Comparison of ENCODE assay signal across 16 cellular contexts in genomic region chr15:51119120-51119519, GRCh38. TPM values are rescaled to one million over a fixed set of nuclear protein-coding genes. Genes with fewer than 3 reads are reported as not detected.
DNase-seq lines count a peak whose midpoint lies in the region; ATAC-seq and TF ChIP-seq lines count a peak whose summit lies in the region.
"Had no signal": no experiment of that assay in that cellular context is flagged by ENCODE, and none has a peak within 500 bp of the region (broad histone marks: within the 10 kb centered on the region; RNA-seq: fewer than 3 reads in every experiment).

No MANE protein-coding gene starts in this region.

- H3K4me3 ChIP-seq in mammary epithelial cell (replicated peaks in 1 of 3; ENCODE audit: insufficient read depth in 1 of 3, low read depth in 2 of 3, low read length in 3 of 3) = no peak overlapping the region
- H3K4me3 ChIP-seq in brain microvascular endothelial cell (ENCODE audit: low read depth, low read length) = no peak overlapping the region
- H3K4me3 ChIP-seq: GM23338 had no signal

- H3K4me1 Mint-ChIP-seq in MCF 10A (ENCODE audit: insufficient read depth, unreplicated experiment) = peaks cover 34% of the 10 kb centered on the region

- no TSS peak for BruUV-seq in mammary epithelial cell (replicated peaks; lab: Mats Ljungman, UMichigan)
- no TSS peak for BruUV-seq in MCF 10A (replicated peaks; lab: Mats Ljungman, UMichigan)

- DNase-seq in mammary epithelial cell (peak; percentile 34), MCF 10A (ENCODE audit: unreplicated experiment) (no peak), brain microvascular endothelial cell (peak; percentile 12), iPS-NIHi7 (ENCODE audit: extremely low spot score) (peak; percentile 23), hepatic stellate cell (ENCODE audit: low spot score) (no peak), NCI-H187 (lab: John Stamatoyannopoulos, UW) (no peak), iPS-NIHi11 (ENCODE audit: low spot score) (no peak)
- DNase-seq: CD8-positive, alpha-beta T cell; COR-L47; DMS153; DMS79 treated with DMSO at 0.1 percent for 48 hours; H7 had no signal

- 19% methylated on average over 3 of the region's 3 CpGs for WGBS in mammary epithelial cell (ENCODE audit: low coverage, missing lambda C conversion rate)

- no peak overlapping the region for H2AFZ ChIP-seq in mammary epithelial cell (ENCODE audit: low read depth, low read length)
- H2AFZ ChIP-seq: GM23338 had no signal

- H3K27ac ChIP-seq in mammary epithelial cell (ENCODE audit: insufficient read depth, low read depth, low read length) = no peak overlapping the region
- H3K27ac ChIP-seq in brain microvascular endothelial cell = no peak overlapping the region
- H3K27ac ChIP-seq: 22Rv1 had no signal

- no peak overlapping the region for H3K9ac ChIP-seq in mammary epithelial cell (ENCODE audit: insufficient read depth, low read length)

- H3K9me3 Mint-ChIP-seq in MCF 10A (ENCODE audit: unreplicated experiment) = peaks cover 7% of the 10 kb centered on the region

- H3K4me1 ChIP-seq in mammary epithelial cell (ENCODE audit: insufficient read depth, low read length) = peaks cover 16% of the 10 kb centered on the region

- H3K4me3 Mint-ChIP-seq in MCF 10A (ENCODE audit: unreplicated experiment) = no peak overlapping the region
- H3K4me3 Mint-ChIP-seq: CD8-positive, alpha-beta T cell; GM23338 had no signal

- H3K36me3 Mint-ChIP-seq in MCF 10A (ENCODE audit: insufficient read depth, unreplicated experiment) = peaks cover 6% of the 10 kb centered on the region
- H3K36me3 Mint-ChIP-seq: CD14-positive monocyte; CD8-positive, alpha-beta T cell had no signal

- dilution Hi-C loops in mammary epithelial cell (cut with HindIII; ENCODE audit: low sequenced_read_pairs) = no loop called here

- no peak overlapping the region for H3K4me2 ChIP-seq in mammary epithelial cell (ENCODE audit: insufficient read depth, low read depth, low read length)
- H3K4me2 ChIP-seq: GM23338 had no signal

- H3K27ac Mint-ChIP-seq in MCF 10A (ENCODE audit: low read depth, unreplicated experiment) = no peak overlapping the region
- H3K27ac Mint-ChIP-seq: CD14-positive monocyte; CD8-positive, alpha-beta T cell; GM23338 had no signal

- in situ Hi-C loops in mammary epithelial cell (cut with MboI; ENCODE audit: low sequenced_read_pairs in 2 of 2) = no loop called here
- in situ Hi-C loops in brain microvascular endothelial cell (cut with HindIII; ENCODE audit: low pct_ligation_motif_present, low sequenced_read_pairs) = no loop called here

- H3K27me3 ChIP-seq in mammary epithelial cell (ENCODE audit: insufficient read depth, low read length) = no peaks in the 10 kb centered on the region
- H3K27me3 ChIP-seq in brain microvascular endothelial cell (replicated peaks) = no peaks in the 10 kb centered on the region

- intact Hi-C loops in mammary epithelial cell (cut with micrococcal nuclease) = no loop called here
- intact Hi-C loops in MCF 10A (cut with micrococcal nuclease) = no loop called here

- peaks cover 3% of the 10 kb centered on the region for H3K9me3 ChIP-seq in mammary epithelial cell (replicated peaks; ENCODE audit: insufficient read depth, low read length)

- TF ChIP-seq CTCF in mammary epithelial cell (conservative IDR thresholded peaks at IDR 0.05 in 1 of 2, IDR thresholded peaks at IDR 0.05 in 1 of 2; ENCODE audit: extremely low read depth in 1 of 2, insufficient read depth in 1 of 2, low read depth in 1 of 2, low read length in 2 of 2) (no peak), MCF 10A (IDR thresholded peaks at IDR 0.05; ENCODE audit: unreplicated experiment) (no peak), brain microvascular endothelial cell (IDR thresholded peaks at IDR 0.05; ENCODE audit: low read depth, low read length, missing control alignments) (no peak)

- H3K79me2 ChIP-seq in mammary epithelial cell (ENCODE audit: insufficient read depth, low read length) = no peaks in the 10 kb centered on the region

- no peak for ATAC-seq in HG02763 (IDR thresholded peaks at IDR 0.05; ENCODE audit: unreplicated experiment)
- ATAC-seq: CD8-positive, alpha-beta T cell; GM23338 had no signal

- H3K27me3 Mint-ChIP-seq in MCF 10A (ENCODE audit: insufficient read depth, unreplicated experiment) = no peaks in the 10 kb centered on the region

- no peaks in the 10 kb centered on the region for H4K20me1 ChIP-seq in mammary epithelial cell (ENCODE audit: insufficient read depth, low read length)

- H3K36me3 ChIP-seq in mammary epithelial cell (ENCODE audit: insufficient read depth, low read length) (no peaks in the 10 kb centered on the region), brain microvascular endothelial cell (replicated peaks) (no peaks in the 10 kb centered on the region)

- CTCF ChIA-PET in mammary epithelial cell (lab: Charles Lee; ENCODE audit: low non-redundant PET) = no interaction called here
- CTCF ChIA-PET in MCF 10A (lab: Yijun Ruan, JAX) = interaction anchor here (0.7 kb wide), 1 partner anchor 11 kb away, joined by 6 read pairs; no protein-coding TSS in a partner anchor

- POLR2A ChIA-PET in MCF 10A (lab: Yijun Ruan, JAX) = interaction anchor here (0.9 kb wide), 2 partner anchors 12 to 29 kb away, joined by 5 to 9 read pairs; no protein-coding TSS in a partner anchor

RNA-seq across cellular contexts. Expression of gene TNFAIP8L3, which starts 24.4 kb away (rescaled TPM):
- total RNA-seq in mammary epithelial cell = 1 to 10 TPM; 6.5 to 9.7 TPM
- polyA plus RNA-seq in mammary epithelial cell = 2.7 TPM
- 14.6 TPM for polyA minus RNA-seq in mammary epithelial cell
- 2.6 and 4.2 TPM in 2 replicates for total RNA-seq in MCF 10A (2022)
- total RNA-seq: CD8-positive, alpha-beta T cell had no signal
- polyA plus RNA-seq: CD14-positive monocyte had no signal

Comparison
In these comparisons a context has a peak if more than half of its experiments do, and no peak if none do; other contexts are left out.
1. DNase-seq: peak in mammary epithelial cell (single experiment), brain microvascular endothelial cell (single experiment) and iPS-NIHi7 (single experiment); none in MCF 10A (single experiment), hepatic stellate cell (single experiment), NCI-H187 (0 of 2) and iPS-NIHi11 (single experiment).